ENCODE assay signal across 28 cellular contexts in genomic region chr11:104781037-104781436, GRCh38.
"Had no signal": no experiment of that assay in that cellular context is flagged by ENCODE, and none has a peak within 500 bp of the region (broad histone marks: within the 10 kb centered on the region; RNA-seq: fewer than 3 reads in every experiment).

No MANE protein-coding gene starts in this region.

- H3K27me3 Mint-ChIP-seq: activated CD4-positive, alpha-beta memory T cell treated with anti-CD3 and anti-CD28 coated beads, Interleukin-2, amount 10 ng/mL, durations not matched to agents 7 days and 5 days; activated CD4-positive, alpha-beta T cell treated with anti-CD3 and anti-CD28 coated beads, Interleukin-2, amount 10 ng/mL, durations not matched to agents 7 days and 5 days; activated naive CD4-positive, alpha-beta T cell treated with anti-CD3 and anti-CD28 coated beads, Interleukin-2, amount 10 ng/mL, durations not matched to agents 7 days and 5 days; activated naive CD8-positive, alpha-beta T cell treated with anti-CD3 and anti-CD28 coated beads, Interleukin-2, amount 10 ng/mL, durations not matched to agents 7 days and 5 days; activated T-cell treated with anti-CD3 and anti-CD28 coated beads, Interleukin-2, amount 50 U/mL, for 24 hours had no signal

- H3K4me3 Mint-ChIP-seq: activated CD4-positive, alpha-beta memory T cell treated with anti-CD3 and anti-CD28 coated beads, Interleukin-2, amount 10 ng/mL, durations not matched to agents 7 days and 5 days; activated CD4-positive, alpha-beta T cell treated with anti-CD3 and anti-CD28 coated beads, Interleukin-2, amount 10 ng/mL, durations not matched to agents 7 days and 5 days; activated naive CD4-positive, alpha-beta T cell treated with anti-CD3 and anti-CD28 coated beads, Interleukin-2, amount 10 ng/mL, durations not matched to agents 7 days and 5 days; activated naive CD8-positive, alpha-beta T cell treated with anti-CD3 and anti-CD28 coated beads, Interleukin-2, amount 10 ng/mL, durations not matched to agents 7 days and 5 days; activated T-cell treated with anti-CD3 and anti-CD28 coated beads, Interleukin-2, amount 50 U/mL, for 24 hours; activated T-cell treated with anti-CD3 and anti-CD28 coated beads, Interleukin-2, amount 50 U/mL, for 72 hours; brain had no signal

- H3K27me3 ChIP-seq: ascending aorta, breast epithelium, cardiac muscle cell, colonic mucosa, esophagus squamous epithelium, gastroesophageal sphincter had no signal

- FAIRE-seq: endometrium, endothelial cell of umbilical vein had no signal

- DNase-seq: activated CD4-positive, alpha-beta memory T cell treated with anti-CD3 and anti-CD28 coated beads, Interleukin-2, amount 10 ng/mL, durations not matched to agents 7 days and 5 days; activated CD4-positive, alpha-beta T cell treated with anti-CD3 and anti-CD28 coated beads for 1 hour; activated CD4-positive, alpha-beta T cell treated with anti-CD3 and anti-CD28 coated beads for 4 hours; activated CD4-positive, alpha-beta T cell treated with anti-CD3 and anti-CD28 coated beads, Interleukin-2, amount 10 ng/mL, durations not matched to agents 7 days and 5 days; activated CD4-positive, alpha-beta T cell treated with anti-CD3 and anti-CD28 coated beads, Interleukin-2, amount 50 U/mL, for 4 hours; activated CD8-positive, alpha-beta memory T cell treated with anti-CD3 and anti-CD28 coated beads, Interleukin-2, amount 50 U/mL, for 48 hours; activated gamma-delta T cell; activated naive CD4-positive, alpha-beta T cell; activated naive CD4-positive, alpha-beta T cell treated with anti-CD3 and anti-CD28 coated beads, Interleukin-2, amount 10 ng/mL, durations not matched to agents 7 days and 5 days; activated naive CD8-positive, alpha-beta T cell treated with anti-CD3 and anti-CD28 coated beads, Interleukin-2, amount 10 ng/mL, durations not matched to agents 7 days and 5 days; activated T-cell treated with anti-CD3 and anti-CD28 coated beads for 4 hours; activated T-cell treated with anti-CD3 and anti-CD28 coated beads, Interleukin-2, amount 50 U/mL, for 24 hours; activated T-cell treated with anti-CD3 and anti-CD28 coated beads, Interleukin-2, amount 50 U/mL, for 72 hours; central memory CD4-positive, alpha-beta T cell; cerebellar nuclear complex; colonic mucosa; effector CD8-positive, alpha-beta T cell; esophagus squamous epithelium; foreskin melanocyte; T-helper 2 cell had no signal

- H3K4me3 ChIP-seq: ascending aorta, breast epithelium, cardiac muscle cell, colonic mucosa, esophagus squamous epithelium, gastroesophageal sphincter had no signal

- H3K27ac ChIP-seq: ascending aorta, breast epithelium, cardiac muscle cell, colonic mucosa, esophagus squamous epithelium, gastroesophageal sphincter had no signal

- ATAC-seq: activated naive CD4-positive, alpha-beta T cell treated with anti-CD3 and anti-CD28 coated beads, Interleukin-2, amount 50 U/mL, for 72 hours; activated T-cell treated with anti-CD3 and anti-CD28 coated beads, Interleukin-2, amount 50 U/mL, for 72 hours; gastroesophageal sphincter had no signal

- H3K9me3 Mint-ChIP-seq: activated CD4-positive, alpha-beta memory T cell treated with anti-CD3 and anti-CD28 coated beads, Interleukin-2, amount 10 ng/mL, durations not matched to agents 7 days and 5 days; activated naive CD4-positive, alpha-beta T cell treated with anti-CD3 and anti-CD28 coated beads, Interleukin-2, amount 10 ng/mL, durations not matched to agents 7 days and 5 days; activated T-cell treated with anti-CD3 and anti-CD28 coated beads, Interleukin-2, amount 50 U/mL, for 24 hours; activated T-cell treated with anti-CD3 and anti-CD28 coated beads, Interleukin-2, amount 50 U/mL, for 72 hours had no signal

- H3K4me1 ChIP-seq: ascending aorta, breast epithelium, colonic mucosa, esophagus squamous epithelium, gastroesophageal sphincter had no signal

- H3K27ac Mint-ChIP-seq: activated CD4-positive, alpha-beta memory T cell treated with anti-CD3 and anti-CD28 coated beads, Interleukin-2, amount 10 ng/mL, durations not matched to agents 7 days and 5 days; activated CD4-positive, alpha-beta T cell treated with anti-CD3 and anti-CD28 coated beads, Interleukin-2, amount 10 ng/mL, durations not matched to agents 7 days and 5 days; activated naive CD4-positive, alpha-beta T cell treated with anti-CD3 and anti-CD28 coated beads, Interleukin-2, amount 10 ng/mL, durations not matched to agents 7 days and 5 days; activated naive CD4-positive, alpha-beta T cell treated with anti-CD3 and anti-CD28 coated beads, Interleukin-2, amount 50 U/mL, for 72 hours; activated naive CD8-positive, alpha-beta T cell treated with anti-CD3 and anti-CD28 coated beads, Interleukin-2, amount 10 ng/mL, durations not matched to agents 7 days and 5 days; activated T-cell treated with anti-CD3 and anti-CD28 coated beads, Interleukin-2, amount 50 U/mL, for 24 hours; activated T-cell treated with anti-CD3 and anti-CD28 coated beads, Interleukin-2, amount 50 U/mL, for 72 hours; brain had no signal

- H3K36me3 ChIP-seq: ascending aorta, breast epithelium, cardiac muscle cell, colonic mucosa, esophagus squamous epithelium, gastroesophageal sphincter had no signal

- H3K4me1 Mint-ChIP-seq: activated CD4-positive, alpha-beta memory T cell treated with anti-CD3 and anti-CD28 coated beads, Interleukin-2, amount 10 ng/mL, durations not matched to agents 7 days and 5 days; activated CD4-positive, alpha-beta T cell treated with anti-CD3 and anti-CD28 coated beads, Interleukin-2, amount 10 ng/mL, durations not matched to agents 7 days and 5 days; activated naive CD8-positive, alpha-beta T cell treated with anti-CD3 and anti-CD28 coated beads, Interleukin-2, amount 10 ng/mL, durations not matched to agents 7 days and 5 days; brain had no signal

- H3K36me3 Mint-ChIP-seq: activated naive CD4-positive, alpha-beta T cell treated with anti-CD3 and anti-CD28 coated beads, Interleukin-2, amount 10 ng/mL, durations not matched to agents 7 days and 5 days; activated naive CD4-positive, alpha-beta T cell treated with anti-CD3 and anti-CD28 coated beads, Interleukin-2, amount 50 U/mL, for 72 hours; brain had no signal

- H3K9me3 ChIP-seq: ascending aorta, breast epithelium, colonic mucosa, esophagus squamous epithelium, gastroesophageal sphincter had no signal
